8 cellular contexts compared by ENCODE assay signal in genomic region chr17:30477083-30477757, GRCh38. TPM values are rescaled to one million over a fixed set of nuclear protein-coding genes. Genes with fewer than 3 reads are reported as not detected.
DNase-seq lines count a peak whose midpoint lies in the region; ATAC-seq and TF ChIP-seq lines count a peak whose summit lies in the region.

GOSR1 (plus strand) TSS chr17:30477408; CDS start chr17:30477434, 26 bp downstream.

- H3K4me1 ChIP-seq in testis: no peaks in the 10 kb centered on the region

- peak; percentile 91 for DNase-seq in NCI-H1092 (lab: John Stamatoyannopoulos, UW)
- peak; percentile 91 for DNase-seq in SKM-1 treated with dmso at 0.1 percent for 144 hours (lab: John Stamatoyannopoulos, UW; ENCODE audit: unreplicated experiment)
- peak; percentile 95 for DNase-seq in glomerular visceral epithelial cell (ENCODE audit: extremely low spot score)
- peak; percentile 68 for DNase-seq in omental fat pad (ENCODE audit: low spot score)
- peak; percentile 98 for DNase-seq in testis

- ATAC-seq in HG02588 (IDR thresholded peaks at IDR 0.05; ENCODE audit: unreplicated experiment): peak; percentile 90
- peak; percentile 99 for ATAC-seq in omental fat pad (ENCODE audit: low FRiP score)

- TF ChIP-seq CTCF in omental fat pad (IDR thresholded peaks at IDR 0.05) (peak in 1 of 3 donors; percentile 57), testis (IDR thresholded peaks at IDR 0.05) (peak; percentile 65 to 91 (median 67))

- H3K4me3 Mint-ChIP-seq in activated naive CD8-positive, alpha-beta T cell: peak within 1 kb of the TSS; percentile 99

- no peaks in the 10 kb centered on the region for H3K27me3 ChIP-seq in testis

- intact Hi-C loops in testis (cut with DNase I; ENCODE audit: low total_unique reads): no loop called here

- peak within 1 kb of the TSS; percentile 99 for H3K27ac Mint-ChIP-seq in activated naive CD8-positive, alpha-beta T cell

- no peaks in the 10 kb centered on the region for H3K9me3 Mint-ChIP-seq in activated naive CD8-positive, alpha-beta T cell (ENCODE audit: low read depth)

- peaks cover 44% of the 10 kb centered on the region for H3K4me1 Mint-ChIP-seq in activated naive CD8-positive, alpha-beta T cell (ENCODE audit: low read depth)

- TF ChIP-seq POLR2A in GM10847 (IDR thresholded peaks at IDR 0.05; ENCODE audit: extremely low read depth, insufficient read length) (peak; percentile 92), testis (IDR thresholded peaks at IDR 0.05) (no peak)

- no peaks in the 10 kb centered on the region for H3K9me3 ChIP-seq in testis

- peaks cover 4% of the 10 kb centered on the region for H3K36me3 Mint-ChIP-seq in activated naive CD8-positive, alpha-beta T cell

- peak within 1 kb of the TSS; percentile 89 to 92 for H3K4me3 ChIP-seq in testis

- H3K36me3 ChIP-seq in testis (ENCODE audit: low read depth, missing control alignments): no peaks in the 10 kb centered on the region

- 1% methylated on average over 35 to 36 of the region's 36 CpGs for WGBS in testis, 2 donors

- H3K27me3 Mint-ChIP-seq in activated naive CD8-positive, alpha-beta T cell: no peaks in the 10 kb centered on the region

- peak within 1 kb of the TSS; percentile 93 to 94 for H3K27ac ChIP-seq in testis

RNA-seq across cellular contexts. Expression of gene GOSR1, which starts in this region (rescaled TPM):
- total RNA-seq in omental fat pad: 10 to 100 TPM; 41.6 to 58.7 (median 48.8) TPM
- total RNA-seq in testis: 10 to 100 TPM; 61.7 to 69.9 TPM
- polyA plus RNA-seq in testis (ENCODE audit: insufficient read depth, low read depth, low replicate concordance): 52.9 TPM

Comparison
In these comparisons a context has a peak if more than half of its experiments do, and no peak if none do; other contexts are left out.
1. Peak in every context shown above with its lines: DNase-seq, ATAC-seq, H3K4me3 ChIP-seq and H3K27ac ChIP-seq.